8 cellular contexts compared by ENCODE assay signal in genomic region chr6:30752164-30752927, GRCh38. TPM values are rescaled to one million over a fixed set of nuclear protein-coding genes. Genes with fewer than 3 reads are reported as not detected.
A peak's percentile ranks its signal among the peaks of the same experiment; 100 is the strongest.
DNase-seq lines count a peak whose midpoint lies in the region; TF ChIP-seq lines count a peak whose summit lies in the region.

No MANE protein-coding gene starts in this region.

- POLR2A ChIA-PET in A673 (lab: Charles Lee; ENCODE audit: low non-redundant PET): no interaction called here

- H3K4me1 ChIP-seq in A673 (ENCODE audit: insufficient read depth, low read length, poor library complexity, severe bottlenecking) (peaks cover 19% of the 10 kb centered on the region), skeletal muscle tissue (ENCODE audit: control insufficient read depth in 3 of 3, insufficient read depth in 3 of 3, low read length in 3 of 3) (peaks cover 18 to 27% (median 23%) of the 10 kb centered on the region in 3 donors)

- H3K27ac Mint-ChIP-seq in immature natural killer cell: no peak overlapping the region

- CTCF ChIA-PET in A673 (lab: Charles Lee): no interaction called here

- no peak overlapping the region for H3K4me3 Mint-ChIP-seq in immature natural killer cell

- no TSS peak for BruUV-seq in A673 (replicated peaks; lab: Mats Ljungman, UMichigan)

- H3K4me1 Mint-ChIP-seq in immature natural killer cell: no peaks in the 10 kb centered on the region

- DNase-seq in A673 (ENCODE audit: low spot score) (peak; percentile 84), HT1080 (ENCODE audit: low read depth) (peak; percentile 100), amygdala (lab: John Stamatoyannopoulos, UW) (peak in 32 of 56 donors; percentile 3 to 60 (median 22)), hepatic stellate cell (ENCODE audit: low spot score) (peak; percentile 82), immature natural killer cell (no peak), T-helper 1 cell (no peak), activated gamma-delta T cell treated with Interleukin-2 at 50 U/mL for 16 hours (no peak)

- H3K27me3 Mint-ChIP-seq in immature natural killer cell (ENCODE audit: low read depth in 3 of 3): peaks cover 0 to 2% (median 2%) of the 10 kb centered on the region in 3 donors

- no peak overlapping the region for H3K4me3 ChIP-seq in A673 (ENCODE audit: low read depth, low read length, poor library complexity, severe bottlenecking)
- peak overlapping the region in 2 of 3 donors; percentile 17 to 45 for H3K4me3 ChIP-seq in skeletal muscle tissue (ENCODE audit: low read length in 3 of 3)

- H3K9me3 Mint-ChIP-seq in immature natural killer cell: peaks cover 0 to 1% (median 0%) of the 10 kb centered on the region in 6 donors

- no peaks in the 10 kb centered on the region for H3K36me3 ChIP-seq in A673 (ENCODE audit: insufficient read depth, low read length, poor library complexity, severe bottlenecking)
- H3K36me3 ChIP-seq in skeletal muscle tissue (ENCODE audit: control insufficient read depth in 3 of 3, insufficient read depth in 3 of 3, low read length in 3 of 3): no peaks in the 10 kb centered on the region

- no peak for TF ChIP-seq CTCF in A673 (conservative IDR thresholded peaks at IDR 0.05; ENCODE audit: low read depth, low read length)

- H3K9ac ChIP-seq in skeletal muscle tissue (ENCODE audit: low read depth in 1 of 3, low read length in 3 of 3): peak overlapping the region; percentile 68 to 79 (median 70)

- H3K36me3 Mint-ChIP-seq in immature natural killer cell: no peaks in the 10 kb centered on the region

- H3K27ac ChIP-seq in A673 (ENCODE audit: low read depth, low read length, poor library complexity, severe bottlenecking): peak overlapping the region; percentile 46
- peak overlapping the region; percentile 97 for H3K27ac ChIP-seq in skeletal muscle tissue (ENCODE audit: low read depth, low read length)

- no peaks in the 10 kb centered on the region for H3K27me3 ChIP-seq in A673 (replicated peaks; ENCODE audit: insufficient read depth, low read depth, low read length, poor library complexity)
- H3K27me3 ChIP-seq in skeletal muscle tissue (ENCODE audit: control insufficient read depth in 3 of 3, insufficient read depth in 3 of 3, low read length in 3 of 3): no peaks in the 10 kb centered on the region

- no peaks in the 10 kb centered on the region for H3K9me3 ChIP-seq in A673 (ENCODE audit: low read depth, low read length, poor library complexity, severe bottlenecking)
- no peaks in the 10 kb centered on the region for H3K9me3 ChIP-seq in skeletal muscle tissue (ENCODE audit: control insufficient read depth in 3 of 3, low read length in 3 of 3)

- intact Hi-C loops in A673 (cut with micrococcal nuclease; ENCODE audit: unreplicated experiment): no loop called here

RNA-seq across cellular contexts. Expression of gene IER3, which starts 8.0 kb away (rescaled TPM):
- 33.5 and 34.6 TPM in 2 replicates for total RNA-seq in A673 (2021)
- total RNA-seq in HT1080 (2014; rRNA removed; shearing (Covaris generic)): 156 and 195 TPM in 2 replicates
- polyA plus RNA-seq in HT1080 (2015; cell fraction: cytosol; rRNA removed): 319 and 384 TPM in 2 replicates
- polyA plus RNA-seq in HT1080 (2015; cell fraction: nucleus; rRNA removed): 434 and 449 TPM in 2 replicates
- 4.2 TPM for total RNA-seq in skeletal muscle tissue
- polyA plus RNA-seq in immature natural killer cell: 1 to 10 TPM; 1.0 to 2.7 (median 1.6) TPM

RNA-seq across cellular contexts. Expression of gene FLOT1, which starts 9.9 kb away (rescaled TPM):
- 116 and 120 TPM in 2 replicates for total RNA-seq in A673 (2021)
- 67.0 and 73.8 TPM in 2 replicates for total RNA-seq in HT1080 (2014; rRNA removed; shearing (Covaris generic))
- polyA plus RNA-seq in HT1080 (2015; cell fraction: cytosol; rRNA removed): 107 and 120 TPM in 2 replicates
- 92.9 and 99.6 TPM in 2 replicates for polyA plus RNA-seq in HT1080 (2015; cell fraction: nucleus; rRNA removed)
- total RNA-seq in skeletal muscle tissue: 44.9 TPM
- polyA plus RNA-seq in immature natural killer cell: 100 to 1,000 TPM; 148 to 214 (median 174) TPM

RNA-seq across cellular contexts. Expression of gene TUBB, which starts 32.2 kb away (rescaled TPM):
- total RNA-seq in A673 (2021) (1,864 and 1,936 TPM in 2 replicates), skeletal muscle tissue (317 TPM)
- 1,534 and 1,911 TPM in 2 replicates for total RNA-seq in HT1080 (2014; rRNA removed; shearing (Covaris generic))
- 1,782 and 1,790 TPM in 2 replicates for polyA plus RNA-seq in HT1080 (2015; cell fraction: cytosol; rRNA removed)
- 2,351 and 2,402 TPM in 2 replicates for polyA plus RNA-seq in HT1080 (2015; cell fraction: nucleus; rRNA removed)
- 100 to 1,000 TPM in 1 of 3 donors, 10 to 100 TPM in 2; 80.8 to 215 (median 84.0) TPM for polyA plus RNA-seq in immature natural killer cell

RNA-seq across cellular contexts. Expression of gene MDC1, which starts 35.3 kb away (rescaled TPM):
- 52.9 and 53.4 TPM in 2 replicates for total RNA-seq in A673 (2021)
- 11.0 and 12.9 TPM in 2 replicates for total RNA-seq in HT1080 (2014; rRNA removed; shearing (Covaris generic))
- polyA plus RNA-seq in HT1080 (2015; cell fraction: cytosol; rRNA removed): 13.7 and 16.5 TPM in 2 replicates
- polyA plus RNA-seq in HT1080 (2015; cell fraction: nucleus; rRNA removed): 55.0 and 55.9 TPM in 2 replicates
- total RNA-seq in skeletal muscle tissue: 5.2 TPM
- polyA plus RNA-seq in immature natural killer cell: 10 to 100 TPM in 1 of 3 donors, 1 to 10 TPM in 1, not detected in 1; 3.0 to 16.5 TPM

Comparison
In these comparisons a context has a peak if more than half of its experiments do, and no peak if none do; other contexts are left out.
1. DNase-seq: peak in A673 (single experiment), HT1080 (single experiment), amygdala (32 of 56) and hepatic stellate cell (single experiment); none in immature natural killer cell (0 of 3), T-helper 1 cell (0 of 5) and activated gamma-delta T cell treated with Interleukin-2 at 50 U/mL for 16 hours (single experiment).